Comparison of ENCODE assay signal across 21 cellular contexts in genomic region chr22:37179126-37179470, GRCh38. TPM values are rescaled to one million over a fixed set of nuclear protein-coding genes. Genes with fewer than 3 reads are reported as not detected.
DNase-seq lines count a peak whose midpoint lies in the region; ATAC-seq and TF ChIP-seq lines count a peak whose summit lies in the region.
"Had no signal": no experiment of that assay in that cellular context is flagged by ENCODE, and none has a peak within 500 bp of the region (broad histone marks: within the 10 kb centered on the region; RNA-seq: fewer than 3 reads in every experiment).

No MANE protein-coding gene starts in this region.

- POLR2A ChIA-PET in activated naive CD8-positive, alpha-beta T cell treated with anti-CD3 and anti-CD28 coated beads, Interleukin-2, amount 10 ng/mL, durations not matched to agents 7 days and 5 days (lab: Charles Lee) = no interaction called here

- H3K4me3 Mint-ChIP-seq in activated naive CD8-positive, alpha-beta T cell treated with anti-CD3 and anti-CD28 coated beads, Interleukin-2, amount 10 ng/mL, durations not matched to agents 7 days and 5 days = no peak overlapping the region
- H3K4me3 Mint-ChIP-seq in activated naive CD8-positive, alpha-beta T cell treated with anti-CD3 and anti-CD28 coated beads, Interleukin-2, amount 50 U/mL, for 24 hours = no peak overlapping the region
- H3K4me3 Mint-ChIP-seq: activated CD8-positive, alpha-beta T cell treated with anti-CD3 and anti-CD28 coated beads for 36 hours; CD8-positive, alpha-beta memory T cell had no signal

- H3K27me3 Mint-ChIP-seq in activated naive CD8-positive, alpha-beta T cell treated with anti-CD3 and anti-CD28 coated beads, Interleukin-2, amount 10 ng/mL, durations not matched to agents 7 days and 5 days = no peaks in the 10 kb centered on the region
- H3K27me3 Mint-ChIP-seq in activated naive CD8-positive, alpha-beta T cell treated with anti-CD3 and anti-CD28 coated beads, Interleukin-2, amount 50 U/mL, for 24 hours = no peaks in the 10 kb centered on the region
- H3K27me3 Mint-ChIP-seq: activated CD8-positive, alpha-beta T cell treated with anti-CD3 and anti-CD28 coated beads for 36 hours had no signal

- no peaks in the 10 kb centered on the region for H3K36me3 ChIP-seq in neutrophil
- H3K36me3 ChIP-seq in upper lobe of left lung = no peaks in the 10 kb centered on the region
- H3K36me3 ChIP-seq: left lung had no signal

- no peaks in the 10 kb centered on the region for H3K9me3 Mint-ChIP-seq in activated naive CD8-positive, alpha-beta T cell treated with anti-CD3 and anti-CD28 coated beads, Interleukin-2, amount 10 ng/mL, durations not matched to agents 7 days and 5 days
- no peaks in the 10 kb centered on the region for H3K9me3 Mint-ChIP-seq in activated naive CD8-positive, alpha-beta T cell treated with anti-CD3 and anti-CD28 coated beads, Interleukin-2, amount 50 U/mL, for 24 hours
- H3K9me3 Mint-ChIP-seq: activated CD8-positive, alpha-beta T cell treated with anti-CD3 and anti-CD28 coated beads for 36 hours; CD8-positive, alpha-beta memory T cell had no signal

- peaks cover 5% of the 10 kb centered on the region for H3K36me3 Mint-ChIP-seq in activated naive CD8-positive, alpha-beta T cell treated with anti-CD3 and anti-CD28 coated beads, Interleukin-2, amount 10 ng/mL, durations not matched to agents 7 days and 5 days
- H3K36me3 Mint-ChIP-seq in activated naive CD8-positive, alpha-beta T cell treated with anti-CD3 and anti-CD28 coated beads, Interleukin-2, amount 50 U/mL, for 24 hours (ENCODE audit: low read depth) = no peaks in the 10 kb centered on the region

- H3K27ac ChIP-seq in neutrophil (peak overlapping the region; percentile 89), upper lobe of left lung (peak overlapping the region; percentile 43 to 84 (median 68))
- H3K27ac ChIP-seq: 22Rv1 had no signal

- TF ChIP-seq CTCF in neutrophil (IDR thresholded peaks at IDR 0.05) = no peak
- TF ChIP-seq CTCF in upper lobe of left lung (IDR thresholded peaks at IDR 0.05) = no peak

- H3K4me1 Mint-ChIP-seq in activated naive CD8-positive, alpha-beta T cell treated with anti-CD3 and anti-CD28 coated beads, Interleukin-2, amount 10 ng/mL, durations not matched to agents 7 days and 5 days = peaks cover 25% of the 10 kb centered on the region
- peaks cover 29% of the 10 kb centered on the region for H3K4me1 Mint-ChIP-seq in activated naive CD8-positive, alpha-beta T cell treated with anti-CD3 and anti-CD28 coated beads, Interleukin-2, amount 50 U/mL, for 24 hours

- H3K4me3 ChIP-seq in neutrophil (ENCODE audit: low read depth in 1 of 2, low read length in 1 of 2) = no peak overlapping the region
- H3K4me3 ChIP-seq in upper lobe of left lung = no peak overlapping the region
- H3K4me3 ChIP-seq: K562, left lung had no signal

- H3K27ac Mint-ChIP-seq in activated naive CD8-positive, alpha-beta T cell treated with anti-CD3 and anti-CD28 coated beads, Interleukin-2, amount 10 ng/mL, durations not matched to agents 7 days and 5 days = no peak overlapping the region
- no peak overlapping the region for H3K27ac Mint-ChIP-seq in activated naive CD8-positive, alpha-beta T cell treated with anti-CD3 and anti-CD28 coated beads, Interleukin-2, amount 50 U/mL, for 24 hours
- H3K27ac Mint-ChIP-seq: activated CD8-positive, alpha-beta T cell treated with anti-CD3 and anti-CD28 coated beads for 36 hours had no signal

- no peak for ATAC-seq in activated naive CD8-positive, alpha-beta T cell treated with anti-CD3 and anti-CD28 coated beads, Interleukin-2, amount 10 ng/mL, durations not matched to agents 7 days and 5 days (ENCODE audit: low read depth)
- ATAC-seq in activated naive CD8-positive, alpha-beta T cell treated with anti-CD3 and anti-CD28 coated beads, Interleukin-2, amount 50 U/mL, for 24 hours = no peak
- peak; percentile 78 for ATAC-seq in left lobe of liver
- no peak for ATAC-seq in upper lobe of left lung (ENCODE audit: low FRiP score in 2 of 2)
- ATAC-seq in GM19324 (IDR thresholded peaks at IDR 0.05; ENCODE audit: low FRiP score, unreplicated experiment) = no peak
- no peak for ATAC-seq in GM19035 (IDR thresholded peaks at IDR 0.05; ENCODE audit: unreplicated experiment)
- no peak for ATAC-seq in GM21786 (IDR thresholded peaks at IDR 0.05; ENCODE audit: unreplicated experiment)
- ATAC-seq: activated CD8-positive, alpha-beta T cell treated with anti-CD3 and anti-CD28 coated beads for 36 hours; K562; left lung had no signal

- no peaks in the 10 kb centered on the region for H3K9me3 ChIP-seq in neutrophil
- H3K9me3 ChIP-seq in upper lobe of left lung = no peaks in the 10 kb centered on the region
- H3K9me3 ChIP-seq: left lung had no signal

- peaks cover 51 to 62% of the 10 kb centered on the region in 2 experiments for H3K4me1 ChIP-seq in neutrophil (ENCODE audit: control insufficient read depth in 1 of 2, insufficient read depth in 1 of 2, low read depth in 1 of 2, low read length in 1 of 2)
- peaks cover 47 to 55% (median 49%) of the 10 kb centered on the region in 4 donors for H3K4me1 ChIP-seq in upper lobe of left lung

- WGBS in upper lobe of left lung, 2 donors = 83 to 91% methylated on average over 10 of the region's 10 CpGs

- H3K27me3 ChIP-seq in neutrophil (no peaks in the 10 kb centered on the region), upper lobe of left lung (no peaks in the 10 kb centered on the region)

- no peak for TF ChIP-seq EP300 in upper lobe of left lung (IDR thresholded peaks at IDR 0.05)

- peak; percentile 15 for DNase-seq in activated naive CD8-positive, alpha-beta T cell treated with anti-CD3 and anti-CD28 coated beads, Interleukin-2, amount 10 ng/mL, durations not matched to agents 7 days and 5 days
- DNase-seq in activated naive CD8-positive, alpha-beta T cell treated with anti-CD3 and anti-CD28 coated beads, Interleukin-2, amount 50 U/mL, for 24 hours = no peak
- DNase-seq in left lobe of liver (ENCODE audit: low spot score) (no peak), upper lobe of left lung (no peak)
- DNase-seq: activated CD4-positive, CD25-positive, alpha-beta regulatory T cell treated with anti-CD3 and anti-CD28 coated beads, Interleukin-2, amount 50 U/mL, for 72 hours; activated CD8-positive, alpha-beta T cell treated with anti-CD3 and anti-CD28 coated beads for 36 hours; activated T-cell treated with anti-CD3 and anti-CD28 coated beads for 4 hours; GF-D8; glutamatergic neuron; NCI-H146; NCI-H69 had no signal

- no peak for TF ChIP-seq POLR2A in upper lobe of left lung (IDR thresholded peaks at IDR 0.05)

RNA-seq across cellular contexts. Expression of gene C1QTNF6, which starts 8.9 kb away (rescaled TPM):
- total RNA-seq in activated naive CD8-positive, alpha-beta T cell treated with anti-CD3 and anti-CD28 coated beads, Interleukin-2, amount 10 ng/mL, durations not matched to agents 7 days and 5 days = 10 to 100 TPM; 15.2 to 15.7 TPM
- total RNA-seq in left lobe of liver (12.6 TPM), upper lobe of left lung (1 to 10 TPM; 2.1 to 8.4 (median 4.7) TPM)

RNA-seq across cellular contexts. Expression of gene IL2RB, which starts 29.4 kb away (rescaled TPM):
- 100 to 1,000 TPM; 223 to 232 TPM for total RNA-seq in activated naive CD8-positive, alpha-beta T cell treated with anti-CD3 and anti-CD28 coated beads, Interleukin-2, amount 10 ng/mL, durations not matched to agents 7 days and 5 days
- 1.1 TPM for total RNA-seq in left lobe of liver
- 1 to 10 TPM; 3.4 to 9.4 (median 5.8) TPM for total RNA-seq in upper lobe of left lung
- total RNA-seq: fibroblast of lung, osteoblast had no signal

RNA-seq across cellular contexts. Expression of gene SSTR3, which starts 33.2 kb away (rescaled TPM):
- total RNA-seq in activated naive CD8-positive, alpha-beta T cell treated with anti-CD3 and anti-CD28 coated beads, Interleukin-2, amount 10 ng/mL, durations not matched to agents 7 days and 5 days = 10 to 100 TPM; 10.1 to 11.3 TPM
- total RNA-seq in left lobe of liver = not detected
- total RNA-seq in upper lobe of left lung = under 1 TPM in 2 of 6 donors, not detected in 4; 0.06 to 0.13 TPM
- total RNA-seq: fibroblast of lung, K562, osteoblast had no signal

Comparison
In these comparisons a context has a peak if more than half of its experiments do, and no peak if none do; other contexts are left out.
1. RNA of gene IL2RB, which starts 29.4 kb away (total RNA-seq): 223 to 232 TPM in activated naive CD8-positive, alpha-beta T cell treated with anti-CD3 and anti-CD28 coated beads, Interleukin-2, amount 10 ng/mL, durations not matched to agents 7 days and 5 days; 3.4 to 9.4 TPM in upper lobe of left lung and 1.1 TPM in left lobe of liver (single experiment); every median in the first group is over 10 times any median in the second.
2. RNA of gene SSTR3, which starts 33.2 kb away (total RNA-seq): 10.1 to 11.3 TPM in activated naive CD8-positive, alpha-beta T cell treated with anti-CD3 and anti-CD28 coated beads, Interleukin-2, amount 10 ng/mL, durations not matched to agents 7 days and 5 days; not detected in left lobe of liver (single experiment) and 0.06 to 0.13 TPM in upper lobe of left lung; every median in the first group is over 4 times any median in the second.